Comparison of ENCODE assay signal across 2 cellular contexts in the genomic region with DNA sequence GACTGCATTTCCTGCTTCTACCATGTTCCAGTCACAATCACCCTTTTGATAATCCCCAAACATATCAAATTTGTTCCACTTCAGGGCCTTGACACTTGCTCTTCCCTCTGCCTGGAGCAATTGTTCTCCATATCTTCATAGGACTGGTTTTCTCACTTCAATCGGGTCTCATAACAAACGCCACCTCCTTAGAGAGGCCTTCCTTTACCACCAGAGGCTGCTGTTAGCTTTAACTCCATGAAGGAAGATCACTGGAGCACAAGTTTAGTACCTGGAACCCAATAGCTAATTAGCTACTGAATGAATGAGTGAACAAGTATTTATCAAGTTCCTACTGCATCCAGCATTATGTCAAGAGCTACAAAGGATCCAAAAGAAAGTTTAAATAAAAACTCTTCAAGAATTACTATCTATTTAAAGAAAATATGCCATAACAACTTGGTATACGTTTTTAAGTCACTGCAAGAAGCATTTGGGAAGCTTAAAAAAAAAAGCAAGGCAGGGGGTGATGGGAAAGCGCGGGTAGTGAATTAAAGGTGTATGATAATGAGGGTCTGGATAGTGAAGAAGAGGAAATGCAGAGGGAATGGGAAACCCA.
TF ChIP-seq lines count a peak whose summit lies in the region.

No MANE protein-coding gene starts in this region.

TF ChIP-seq in SK-N-SH, 30 proteins besides CTCF, POLR2A, EP300 and RAD21 (continued from another document):
- TF ChIP-seq ZBTB33 (IDR thresholded peaks at IDR 0.05; ENCODE audit: borderline replicate concordance, low read depth) (no peak), RFX5 (IDR thresholded peaks at IDR 0.05; ENCODE audit: low read length) (no peak), SMC3 (IDR thresholded peaks at IDR 0.05; ENCODE audit: low read depth, low read length) (no peak), TCF12 (IDR thresholded peaks at IDR 0.05) (no peak), IRF3 (IDR thresholded peaks at IDR 0.05; ENCODE audit: low read depth, low read length) (no peak), TEAD4 (IDR thresholded peaks at IDR 0.05; ENCODE audit: borderline replicate concordance, insufficient read depth) (no peak), POLR2AphosphoS5 (IDR thresholded peaks at IDR 0.05; ENCODE audit: low read depth, low read length) (no peak), MEF2A (IDR thresholded peaks at IDR 0.05; ENCODE audit: borderline replicate concordance, low read depth) (no peak), ELF1 (IDR thresholded peaks at IDR 0.05) (no peak), TAF1 (IDR thresholded peaks at IDR 0.05; ENCODE audit: borderline replicate concordance, low read depth, low read length) (no peak), GABPA (IDR thresholded peaks at IDR 0.05; ENCODE audit: low read depth) (no peak), FOSL2 (IDR thresholded peaks at IDR 0.05; ENCODE audit: borderline replicate concordance, low read depth) (no peak), MAX (IDR thresholded peaks at IDR 0.05; ENCODE audit: low read depth) (no peak)
- TF ChIP-seq, protein P1, sequence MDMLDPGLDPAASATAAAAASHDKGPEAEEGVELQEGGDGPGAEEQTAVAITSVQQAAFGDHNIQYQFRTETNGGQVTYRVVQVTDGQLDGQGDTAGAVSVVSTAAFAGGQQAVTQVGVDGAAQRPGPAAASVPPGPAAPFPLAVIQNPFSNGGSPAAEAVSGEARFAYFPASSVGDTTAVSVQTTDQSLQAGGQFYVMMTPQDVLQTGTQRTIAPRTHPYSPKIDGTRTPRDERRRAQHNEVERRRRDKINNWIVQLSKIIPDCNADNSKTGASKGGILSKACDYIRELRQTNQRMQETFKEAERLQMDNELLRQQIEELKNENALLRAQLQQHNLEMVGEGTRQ (IDR thresholded peaks at IDR 0.05; ENCODE audit: borderline replicate concordance, low read depth, low read length): no peak

TF ChIP-seq in SK-N-SH treated with all-trans-retinoic acid at 6 μM for 48 hours, 23 proteins besides CTCF, POLR2A, EP300 and RAD21:
- no peak for TF ChIP-seq POU6F1 (CRISPR knock-in tag; IDR thresholded peaks at IDR 0.05; ENCODE audit: borderline replicate concordance, low read depth)
- TF ChIP-seq ZNF70 (CRISPR knock-in tag; IDR thresholded peaks at IDR 0.05): no peak
- TF ChIP-seq CSDC2 (CRISPR knock-in tag; IDR thresholded peaks at IDR 0.05): no peak
- no peak for TF ChIP-seq TCF4 (CRISPR knock-in tag; IDR thresholded peaks at IDR 0.05; ENCODE audit: borderline replicate concordance)
- TF ChIP-seq RARB (CRISPR knock-in tag; IDR thresholded peaks at IDR 0.05): no peak
- no peak for TF ChIP-seq ARNTL (CRISPR knock-in tag; IDR thresholded peaks at IDR 0.05; ENCODE audit: borderline replicate concordance, low read depth)
- TF ChIP-seq, protein P2, sequence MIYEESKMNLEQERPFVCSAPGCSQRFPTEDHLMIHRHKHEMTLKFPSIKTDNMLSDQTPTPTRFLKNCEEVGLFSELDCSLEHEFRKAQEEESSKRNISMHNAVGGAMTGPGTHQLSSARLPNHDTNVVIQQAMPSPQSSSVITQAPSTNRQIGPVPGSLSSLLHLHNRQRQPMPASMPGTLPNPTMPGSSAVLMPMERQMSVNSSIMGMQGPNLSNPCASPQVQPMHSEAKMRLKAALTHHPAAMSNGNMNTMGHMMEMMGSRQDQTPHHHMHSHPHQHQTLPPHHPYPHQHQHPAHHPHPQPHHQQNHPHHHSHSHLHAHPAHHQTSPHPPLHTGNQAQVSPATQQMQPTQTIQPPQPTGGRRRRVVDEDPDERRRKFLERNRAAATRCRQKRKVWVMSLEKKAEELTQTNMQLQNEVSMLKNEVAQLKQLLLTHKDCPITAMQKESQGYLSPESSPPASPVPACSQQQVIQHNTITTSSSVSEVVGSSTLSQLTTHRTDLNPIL (CRISPR knock-in tag; IDR thresholded peaks at IDR 0.05; ENCODE audit: low read depth): no peak
- TF ChIP-seq BACH2 (CRISPR knock-in tag; IDR thresholded peaks at IDR 0.05; ENCODE audit: borderline replicate concordance): no peak
- TF ChIP-seq, protein P3, sequence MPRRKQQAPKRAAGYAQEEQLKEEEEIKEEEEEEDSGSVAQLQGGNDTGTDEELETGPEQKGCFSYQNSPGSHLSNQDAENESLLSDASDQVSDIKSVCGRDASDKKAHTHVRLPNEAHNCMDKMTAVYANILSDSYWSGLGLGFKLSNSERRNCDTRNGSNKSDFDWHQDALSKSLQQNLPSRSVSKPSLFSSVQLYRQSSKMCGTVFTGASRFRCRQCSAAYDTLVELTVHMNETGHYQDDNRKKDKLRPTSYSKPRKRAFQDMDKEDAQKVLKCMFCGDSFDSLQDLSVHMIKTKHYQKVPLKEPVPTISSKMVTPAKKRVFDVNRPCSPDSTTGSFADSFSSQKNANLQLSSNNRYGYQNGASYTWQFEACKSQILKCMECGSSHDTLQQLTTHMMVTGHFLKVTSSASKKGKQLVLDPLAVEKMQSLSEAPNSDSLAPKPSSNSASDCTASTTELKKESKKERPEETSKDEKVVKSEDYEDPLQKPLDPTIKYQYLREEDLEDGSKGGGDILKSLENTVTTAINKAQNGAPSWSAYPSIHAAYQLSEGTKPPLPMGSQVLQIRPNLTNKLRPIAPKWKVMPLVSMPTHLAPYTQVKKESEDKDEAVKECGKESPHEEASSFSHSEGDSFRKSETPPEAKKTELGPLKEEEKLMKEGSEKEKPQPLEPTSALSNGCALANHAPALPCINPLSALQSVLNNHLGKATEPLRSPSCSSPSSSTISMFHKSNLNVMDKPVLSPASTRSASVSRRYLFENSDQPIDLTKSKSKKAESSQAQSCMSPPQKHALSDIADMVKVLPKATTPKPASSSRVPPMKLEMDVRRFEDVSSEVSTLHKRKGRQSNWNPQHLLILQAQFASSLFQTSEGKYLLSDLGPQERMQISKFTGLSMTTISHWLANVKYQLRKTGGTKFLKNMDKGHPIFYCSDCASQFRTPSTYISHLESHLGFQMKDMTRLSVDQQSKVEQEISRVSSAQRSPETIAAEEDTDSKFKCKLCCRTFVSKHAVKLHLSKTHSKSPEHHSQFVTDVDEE (CRISPR knock-in tag; IDR thresholded peaks at IDR 0.05): no peak
- no peak for TF ChIP-seq ZFP3 (CRISPR knock-in tag; IDR thresholded peaks at IDR 0.05)
- no peak for TF ChIP-seq ZNF565 (CRISPR knock-in tag; conservative IDR thresholded peaks at IDR 0.05; ENCODE audit: low read depth)
- TF ChIP-seq ZC3H10 (CRISPR knock-in tag; IDR thresholded peaks at IDR 0.05): no peak
- no peak for TF ChIP-seq ESRRG (CRISPR knock-in tag; IDR thresholded peaks at IDR 0.05)
- TF ChIP-seq ISL1 (CRISPR knock-in tag; IDR thresholded peaks at IDR 0.05): no peak
- TF ChIP-seq PPARA (CRISPR knock-in tag; IDR thresholded peaks at IDR 0.05; ENCODE audit: borderline replicate concordance): no peak
- TF ChIP-seq TOX (CRISPR knock-in tag; IDR thresholded peaks at IDR 0.05; ENCODE audit: borderline replicate concordance): no peak
- TF ChIP-seq, protein P4, sequence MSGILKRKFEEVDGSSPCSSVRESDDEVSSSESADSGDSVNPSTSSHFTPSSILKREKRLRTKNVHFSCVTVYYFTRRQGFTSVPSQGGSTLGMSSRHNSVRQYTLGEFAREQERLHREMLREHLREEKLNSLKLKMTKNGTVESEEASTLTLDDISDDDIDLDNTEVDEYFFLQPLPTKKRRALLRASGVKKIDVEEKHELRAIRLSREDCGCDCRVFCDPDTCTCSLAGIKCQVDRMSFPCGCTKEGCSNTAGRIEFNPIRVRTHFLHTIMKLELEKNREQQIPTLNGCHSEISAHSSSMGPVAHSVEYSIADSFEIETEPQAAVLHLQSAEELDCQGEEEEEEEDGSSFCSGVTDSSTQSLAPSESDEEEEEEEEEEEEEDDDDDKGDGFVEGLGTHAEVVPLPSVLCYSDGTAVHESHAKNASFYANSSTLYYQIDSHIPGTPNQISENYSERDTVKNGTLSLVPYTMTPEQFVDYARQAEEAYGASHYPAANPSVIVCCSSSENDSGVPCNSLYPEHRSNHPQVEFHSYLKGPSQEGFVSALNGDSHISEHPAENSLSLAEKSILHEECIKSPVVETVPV (CRISPR knock-in tag; IDR thresholded peaks at IDR 0.05): no peak
- TF ChIP-seq, protein P5, sequence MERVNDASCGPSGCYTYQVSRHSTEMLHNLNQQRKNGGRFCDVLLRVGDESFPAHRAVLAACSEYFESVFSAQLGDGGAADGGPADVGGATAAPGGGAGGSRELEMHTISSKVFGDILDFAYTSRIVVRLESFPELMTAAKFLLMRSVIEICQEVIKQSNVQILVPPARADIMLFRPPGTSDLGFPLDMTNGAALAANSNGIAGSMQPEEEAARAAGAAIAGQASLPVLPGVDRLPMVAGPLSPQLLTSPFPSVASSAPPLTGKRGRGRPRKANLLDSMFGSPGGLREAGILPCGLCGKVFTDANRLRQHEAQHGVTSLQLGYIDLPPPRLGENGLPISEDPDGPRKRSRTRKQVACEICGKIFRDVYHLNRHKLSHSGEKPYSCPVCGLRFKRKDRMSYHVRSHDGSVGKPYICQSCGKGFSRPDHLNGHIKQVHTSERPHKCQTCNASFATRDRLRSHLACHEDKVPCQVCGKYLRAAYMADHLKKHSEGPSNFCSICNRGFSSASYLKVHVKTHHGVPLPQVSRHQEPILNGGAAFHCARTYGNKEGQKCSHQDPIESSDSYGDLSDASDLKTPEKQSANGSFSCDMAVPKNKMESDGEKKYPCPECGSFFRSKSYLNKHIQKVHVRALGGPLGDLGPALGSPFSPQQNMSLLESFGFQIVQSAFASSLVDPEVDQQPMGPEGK (CRISPR knock-in tag; IDR thresholded peaks at IDR 0.05; ENCODE audit: borderline replicate concordance): no peak
- TF ChIP-seq ZFP30 (CRISPR knock-in tag; IDR thresholded peaks at IDR 0.05): no peak
TF ChIP-seq in SK-N-SH treated with all-trans-retinoic acid at 6 μM for 48 hours: peak in this region for 0.
